In the genomic region with DNA sequence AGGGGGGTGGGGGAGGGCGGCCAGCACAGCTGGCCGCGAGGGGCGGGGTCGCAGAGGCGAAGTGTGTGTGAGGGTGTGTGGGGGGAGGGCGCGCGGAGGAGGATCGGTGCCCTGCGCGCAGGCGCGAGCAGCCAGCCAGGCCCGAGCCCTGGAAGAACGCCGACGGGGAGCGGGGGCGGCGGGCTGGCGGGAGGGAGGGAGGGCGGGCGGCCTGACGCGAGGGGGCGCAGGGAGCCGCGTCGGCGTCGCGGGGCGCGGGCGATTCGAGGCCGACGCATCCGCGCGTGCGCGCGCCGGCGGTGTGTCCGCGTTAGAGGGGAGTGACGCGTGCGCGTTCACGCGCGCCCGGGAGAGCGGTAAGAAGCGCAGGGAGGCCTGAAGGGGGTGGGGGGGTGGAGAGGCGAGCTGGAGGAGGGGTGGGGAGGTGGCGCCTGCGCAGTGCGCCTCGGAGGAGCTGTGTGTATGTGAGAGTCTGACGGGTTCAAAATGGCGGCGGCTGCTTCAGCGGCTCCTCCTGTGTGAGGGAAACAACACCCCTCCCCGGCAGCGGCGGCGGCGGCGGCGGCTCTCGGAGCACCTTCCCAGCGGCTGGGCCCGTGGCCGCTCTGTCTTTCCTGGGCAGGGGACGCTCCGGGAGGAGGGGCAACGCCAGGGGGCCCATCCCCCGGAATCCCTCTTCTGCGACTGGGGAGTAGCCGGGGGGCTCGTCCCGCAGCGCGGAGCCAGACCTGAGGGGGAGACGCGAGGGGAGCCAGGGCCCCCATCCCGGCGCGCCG, we compare ENCODE assay signal across 1 cellular context.
TF ChIP-seq lines count a peak whose summit lies in the region.

A gene (plus strand): TSS at position 463 of the 776 bp plus-strand sequence. CDS start 2,054 bp downstream, outside the sequence.

TF ChIP-seq in HEK293, 187 proteins besides CTCF, POLR2A, EP300 and RAD21 (continued from another document and continues in another):
- 0 out of 2 replicates have a peak, but pooled peaks have one; percentile 2 for TF ChIP-seq SP2 (tag by site-specific recombination; IDR thresholded peaks at IDR 0.05)
- no peak for TF ChIP-seq ZEB2 (tag by site-specific recombination; IDR thresholded peaks at IDR 0.05)
- TF ChIP-seq GLIS1 (tag by site-specific recombination; IDR thresholded peaks at IDR 0.05): peak; percentile 82
- TF ChIP-seq, protein P1, sequence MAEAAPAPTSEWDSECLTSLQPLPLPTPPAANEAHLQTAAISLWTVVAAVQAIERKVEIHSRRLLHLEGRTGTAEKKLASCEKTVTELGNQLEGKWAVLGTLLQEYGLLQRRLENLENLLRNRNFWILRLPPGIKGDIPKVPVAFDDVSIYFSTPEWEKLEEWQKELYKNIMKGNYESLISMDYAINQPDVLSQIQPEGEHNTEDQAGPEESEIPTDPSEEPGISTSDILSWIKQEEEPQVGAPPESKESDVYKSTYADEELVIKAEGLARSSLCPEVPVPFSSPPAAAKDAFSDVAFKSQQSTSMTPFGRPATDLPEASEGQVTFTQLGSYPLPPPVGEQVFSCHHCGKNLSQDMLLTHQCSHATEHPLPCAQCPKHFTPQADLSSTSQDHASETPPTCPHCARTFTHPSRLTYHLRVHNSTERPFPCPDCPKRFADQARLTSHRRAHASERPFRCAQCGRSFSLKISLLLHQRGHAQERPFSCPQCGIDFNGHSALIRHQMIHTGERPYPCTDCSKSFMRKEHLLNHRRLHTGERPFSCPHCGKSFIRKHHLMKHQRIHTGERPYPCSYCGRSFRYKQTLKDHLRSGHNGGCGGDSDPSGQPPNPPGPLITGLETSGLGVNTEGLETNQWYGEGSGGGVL (tag by site-specific recombination; IDR thresholded peaks at IDR 0.05): peak; percentile 47
- TF ChIP-seq, protein P2, sequence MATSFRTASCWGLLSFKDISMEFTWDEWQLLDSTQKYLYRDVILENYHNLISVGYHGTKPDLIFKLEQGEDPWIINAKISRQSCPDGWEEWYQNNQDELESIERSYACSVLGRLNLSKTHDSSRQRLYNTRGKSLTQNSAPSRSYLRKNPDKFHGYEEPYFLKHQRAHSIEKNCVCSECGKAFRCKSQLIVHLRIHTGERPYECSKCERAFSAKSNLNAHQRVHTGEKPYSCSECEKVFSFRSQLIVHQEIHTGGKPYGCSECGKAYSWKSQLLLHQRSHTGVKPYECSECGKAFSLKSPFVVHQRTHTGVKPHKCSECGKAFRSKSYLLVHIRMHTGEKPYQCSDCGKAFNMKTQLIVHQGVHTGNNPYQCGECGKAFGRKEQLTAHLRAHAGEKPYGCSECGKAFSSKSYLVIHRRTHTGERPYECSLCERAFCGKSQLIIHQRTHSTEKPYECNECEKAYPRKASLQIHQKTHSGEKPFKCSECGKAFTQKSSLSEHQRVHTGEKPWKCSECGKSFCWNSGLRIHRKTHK (tag by site-specific recombination; IDR thresholded peaks at IDR 0.05): no peak
- TF ChIP-seq, protein P3, sequence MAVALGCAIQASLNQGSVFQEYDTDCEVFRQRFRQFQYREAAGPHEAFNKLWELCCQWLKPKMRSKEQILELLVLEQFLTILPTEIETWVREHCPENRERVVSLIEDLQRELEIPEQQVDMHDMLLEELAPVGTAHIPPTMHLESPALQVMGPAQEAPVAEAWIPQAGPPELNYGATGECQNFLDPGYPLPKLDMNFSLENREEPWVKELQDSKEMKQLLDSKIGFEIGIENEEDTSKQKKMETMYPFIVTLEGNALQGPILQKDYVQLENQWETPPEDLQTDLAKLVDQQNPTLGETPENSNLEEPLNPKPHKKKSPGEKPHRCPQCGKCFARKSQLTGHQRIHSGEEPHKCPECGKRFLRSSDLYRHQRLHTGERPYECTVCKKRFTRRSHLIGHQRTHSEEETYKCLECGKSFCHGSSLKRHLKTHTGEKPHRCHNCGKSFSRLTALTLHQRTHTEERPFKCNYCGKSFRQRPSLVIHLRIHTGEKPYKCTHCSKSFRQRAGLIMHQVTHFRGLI (tag by site-specific recombination; IDR thresholded peaks at IDR 0.05): no peak
- TF ChIP-seq GFI1B (tag by site-specific recombination; IDR thresholded peaks at IDR 0.05): no peak
- TF ChIP-seq, protein P4, sequence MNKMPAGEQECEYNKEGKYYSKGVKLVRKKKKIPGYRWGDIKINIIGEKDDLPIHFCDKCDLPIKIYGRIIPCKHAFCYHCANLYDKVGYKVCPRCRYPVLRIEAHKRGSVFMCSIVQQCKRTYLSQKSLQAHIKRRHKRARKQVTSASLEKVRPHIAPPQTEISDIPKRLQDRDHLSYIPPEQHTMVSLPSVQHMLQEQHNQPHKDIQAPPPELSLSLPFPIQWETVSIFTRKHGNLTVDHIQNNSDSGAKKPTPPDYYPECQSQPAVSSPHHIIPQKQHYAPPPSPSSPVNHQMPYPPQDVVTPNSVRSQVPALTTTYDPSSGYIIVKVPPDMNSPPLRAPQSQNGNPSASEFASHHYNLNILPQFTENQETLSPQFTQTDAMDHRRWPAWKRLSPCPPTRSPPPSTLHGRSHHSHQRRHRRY (tag by site-specific recombination; IDR thresholded peaks at IDR 0.05): no peak
- no peak for TF ChIP-seq KLF16 (tag by site-specific recombination; IDR thresholded peaks at IDR 0.05)
- no peak for TF ChIP-seq ZNF391 (tag by site-specific recombination; IDR thresholded peaks at IDR 0.05; ENCODE audit: borderline replicate concordance, low read depth)
- no peak; the same call in 1 of the 2 replicates for TF ChIP-seq ZNF341 (tag by site-specific recombination; IDR thresholded peaks at IDR 0.05; ENCODE audit: low read depth)
- no peak for TF ChIP-seq ZNF266 (tag by site-specific recombination; IDR thresholded peaks at IDR 0.05; ENCODE audit: low read depth)
- TF ChIP-seq, protein P5, sequence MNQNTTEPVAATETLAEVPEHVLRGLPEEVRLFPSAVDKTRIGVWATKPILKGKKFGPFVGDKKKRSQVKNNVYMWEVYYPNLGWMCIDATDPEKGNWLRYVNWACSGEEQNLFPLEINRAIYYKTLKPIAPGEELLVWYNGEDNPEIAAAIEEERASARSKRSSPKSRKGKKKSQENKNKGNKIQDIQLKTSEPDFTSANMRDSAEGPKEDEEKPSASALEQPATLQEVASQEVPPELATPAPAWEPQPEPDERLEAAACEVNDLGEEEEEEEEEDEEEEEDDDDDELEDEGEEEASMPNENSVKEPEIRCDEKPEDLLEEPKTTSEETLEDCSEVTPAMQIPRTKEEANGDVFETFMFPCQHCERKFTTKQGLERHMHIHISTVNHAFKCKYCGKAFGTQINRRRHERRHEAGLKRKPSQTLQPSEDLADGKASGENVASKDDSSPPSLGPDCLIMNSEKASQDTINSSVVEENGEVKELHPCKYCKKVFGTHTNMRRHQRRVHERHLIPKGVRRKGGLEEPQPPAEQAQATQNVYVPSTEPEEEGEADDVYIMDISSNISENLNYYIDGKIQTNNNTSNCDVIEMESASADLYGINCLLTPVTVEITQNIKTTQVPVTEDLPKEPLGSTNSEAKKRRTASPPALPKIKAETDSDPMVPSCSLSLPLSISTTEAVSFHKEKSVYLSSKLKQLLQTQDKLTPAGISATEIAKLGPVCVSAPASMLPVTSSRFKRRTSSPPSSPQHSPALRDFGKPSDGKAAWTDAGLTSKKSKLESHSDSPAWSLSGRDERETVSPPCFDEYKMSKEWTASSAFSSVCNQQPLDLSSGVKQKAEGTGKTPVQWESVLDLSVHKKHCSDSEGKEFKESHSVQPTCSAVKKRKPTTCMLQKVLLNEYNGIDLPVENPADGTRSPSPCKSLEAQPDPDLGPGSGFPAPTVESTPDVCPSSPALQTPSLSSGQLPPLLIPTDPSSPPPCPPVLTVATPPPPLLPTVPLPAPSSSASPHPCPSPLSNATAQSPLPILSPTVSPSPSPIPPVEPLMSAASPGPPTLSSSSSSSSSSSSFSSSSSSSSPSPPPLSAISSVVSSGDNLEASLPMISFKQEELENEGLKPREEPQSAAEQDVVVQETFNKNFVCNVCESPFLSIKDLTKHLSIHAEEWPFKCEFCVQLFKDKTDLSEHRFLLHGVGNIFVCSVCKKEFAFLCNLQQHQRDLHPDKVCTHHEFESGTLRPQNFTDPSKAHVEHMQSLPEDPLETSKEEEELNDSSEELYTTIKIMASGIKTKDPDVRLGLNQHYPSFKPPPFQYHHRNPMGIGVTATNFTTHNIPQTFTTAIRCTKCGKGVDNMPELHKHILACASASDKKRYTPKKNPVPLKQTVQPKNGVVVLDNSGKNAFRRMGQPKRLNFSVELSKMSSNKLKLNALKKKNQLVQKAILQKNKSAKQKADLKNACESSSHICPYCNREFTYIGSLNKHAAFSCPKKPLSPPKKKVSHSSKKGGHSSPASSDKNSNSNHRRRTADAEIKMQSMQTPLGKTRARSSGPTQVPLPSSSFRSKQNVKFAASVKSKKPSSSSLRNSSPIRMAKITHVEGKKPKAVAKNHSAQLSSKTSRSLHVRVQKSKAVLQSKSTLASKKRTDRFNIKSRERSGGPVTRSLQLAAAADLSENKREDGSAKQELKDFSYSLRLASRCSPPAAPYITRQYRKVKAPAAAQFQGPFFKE (tag by site-specific recombination; IDR thresholded peaks at IDR 0.05; ENCODE audit: borderline replicate concordance): no peak
- TF ChIP-seq ZNF623 (tag by site-specific recombination; IDR thresholded peaks at IDR 0.05): no peak
- no peak for TF ChIP-seq TRIM28 (IDR thresholded peaks at IDR 0.05; ENCODE audit: borderline replicate concordance, low read length)
- no peak for TF ChIP-seq ZNF211 (tag by site-specific recombination; IDR thresholded peaks at IDR 0.05; ENCODE audit: low read depth)
- no peak; the same call in 1 of the 2 replicates for TF ChIP-seq ZFHX2 (tag by site-specific recombination; conservative IDR thresholded peaks at IDR 0.05)
- TF ChIP-seq ZNF621 (tag by site-specific recombination; IDR thresholded peaks at IDR 0.05): no peak
- no peak for TF ChIP-seq ZNF670 (tag by site-specific recombination; IDR thresholded peaks at IDR 0.05; ENCODE audit: low read depth)
- TF ChIP-seq ZNF169 (tag by site-specific recombination; IDR thresholded peaks at IDR 0.05): no peak
- TF ChIP-seq, protein P6, sequence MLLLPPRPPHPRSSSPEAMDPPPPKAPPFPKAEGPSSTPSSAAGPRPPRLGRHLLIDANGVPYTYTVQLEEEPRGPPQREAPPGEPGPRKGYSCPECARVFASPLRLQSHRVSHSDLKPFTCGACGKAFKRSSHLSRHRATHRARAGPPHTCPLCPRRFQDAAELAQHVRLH (tag by site-specific recombination; IDR thresholded peaks at IDR 0.05): no peak
- TF ChIP-seq ZNF132 (tag by site-specific recombination; IDR thresholded peaks at IDR 0.05; ENCODE audit: borderline replicate concordance): no peak
- TF ChIP-seq ZNF610 (tag by site-specific recombination; IDR thresholded peaks at IDR 0.05; ENCODE audit: borderline replicate concordance): no peak
- TF ChIP-seq ZNF658 (tag by site-specific recombination; IDR thresholded peaks at IDR 0.05): no peak
- TF ChIP-seq, protein P7, sequence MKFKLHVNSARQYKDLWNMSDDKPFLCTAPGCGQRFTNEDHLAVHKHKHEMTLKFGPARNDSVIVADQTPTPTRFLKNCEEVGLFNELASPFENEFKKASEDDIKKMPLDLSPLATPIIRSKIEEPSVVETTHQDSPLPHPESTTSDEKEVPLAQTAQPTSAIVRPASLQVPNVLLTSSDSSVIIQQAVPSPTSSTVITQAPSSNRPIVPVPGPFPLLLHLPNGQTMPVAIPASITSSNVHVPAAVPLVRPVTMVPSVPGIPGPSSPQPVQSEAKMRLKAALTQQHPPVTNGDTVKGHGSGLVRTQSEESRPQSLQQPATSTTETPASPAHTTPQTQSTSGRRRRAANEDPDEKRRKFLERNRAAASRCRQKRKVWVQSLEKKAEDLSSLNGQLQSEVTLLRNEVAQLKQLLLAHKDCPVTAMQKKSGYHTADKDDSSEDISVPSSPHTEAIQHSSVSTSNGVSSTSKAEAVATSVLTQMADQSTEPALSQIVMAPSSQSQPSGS (tag by site-specific recombination; IDR thresholded peaks at IDR 0.05; ENCODE audit: low read depth): no peak
- TF ChIP-seq ZNF16 (tag by site-specific recombination; IDR thresholded peaks at IDR 0.05; ENCODE audit: low read depth): no peak
- no peak for TF ChIP-seq ZNF747 (tag by site-specific recombination; IDR thresholded peaks at IDR 0.05)
- TF ChIP-seq, protein P8, sequence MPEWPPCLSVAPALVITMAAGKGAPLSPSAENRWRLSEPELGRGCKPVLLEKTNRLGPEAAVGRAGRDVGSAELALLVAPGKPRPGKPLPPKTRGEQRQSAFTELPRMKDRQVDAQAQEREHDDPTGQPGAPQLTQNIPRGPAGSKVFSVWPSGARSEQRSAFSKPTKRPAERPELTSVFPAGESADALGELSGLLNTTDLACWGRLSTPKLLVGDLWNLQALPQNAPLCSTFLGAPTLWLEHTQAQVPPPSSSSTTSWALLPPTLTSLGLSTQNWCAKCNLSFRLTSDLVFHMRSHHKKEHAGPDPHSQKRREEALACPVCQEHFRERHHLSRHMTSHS (tag by site-specific recombination; IDR thresholded peaks at IDR 0.05): no peak
- TF ChIP-seq, protein P9, sequence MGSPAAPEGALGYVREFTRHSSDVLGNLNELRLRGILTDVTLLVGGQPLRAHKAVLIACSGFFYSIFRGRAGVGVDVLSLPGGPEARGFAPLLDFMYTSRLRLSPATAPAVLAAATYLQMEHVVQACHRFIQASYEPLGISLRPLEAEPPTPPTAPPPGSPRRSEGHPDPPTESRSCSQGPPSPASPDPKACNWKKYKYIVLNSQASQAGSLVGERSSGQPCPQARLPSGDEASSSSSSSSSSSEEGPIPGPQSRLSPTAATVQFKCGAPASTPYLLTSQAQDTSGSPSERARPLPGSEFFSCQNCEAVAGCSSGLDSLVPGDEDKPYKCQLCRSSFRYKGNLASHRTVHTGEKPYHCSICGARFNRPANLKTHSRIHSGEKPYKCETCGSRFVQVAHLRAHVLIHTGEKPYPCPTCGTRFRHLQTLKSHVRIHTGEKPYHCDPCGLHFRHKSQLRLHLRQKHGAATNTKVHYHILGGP (tag by site-specific recombination; IDR thresholded peaks at IDR 0.05): no peak
- no peak for TF ChIP-seq ZNF433 (tag by site-specific recombination; IDR thresholded peaks at IDR 0.05; ENCODE audit: low read depth)
- TF ChIP-seq ZNF157 (tag by site-specific recombination; IDR thresholded peaks at IDR 0.05): no peak
- TF ChIP-seq KLF7 (tag by site-specific recombination; IDR thresholded peaks at IDR 0.05; ENCODE audit: borderline replicate concordance): no peak
- TF ChIP-seq ZNF112 (tag by site-specific recombination; IDR thresholded peaks at IDR 0.05): no peak
- no peak for TF ChIP-seq ZNF146 (tag by site-specific recombination; IDR thresholded peaks at IDR 0.05)
- 0 out of 2 replicates have a peak, but pooled peaks have one; percentile 15 for TF ChIP-seq SP3 (tag by site-specific recombination; IDR thresholded peaks at IDR 0.05)
- no peak for TF ChIP-seq ZBTB7A (tag by site-specific recombination; IDR thresholded peaks at IDR 0.05; ENCODE audit: low read depth)
- TF ChIP-seq ZNF664 (tag by site-specific recombination; IDR thresholded peaks at IDR 0.05): no peak
- no peak for TF ChIP-seq ZXDB (tag by site-specific recombination; IDR thresholded peaks at IDR 0.05)
- no peak for TF ChIP-seq ZNF843 (tag by site-specific recombination; IDR thresholded peaks at IDR 0.05)
- no peak for TF ChIP-seq ZNF558 (tag by site-specific recombination; IDR thresholded peaks at IDR 0.05)
